Comparison of ENCODE assay signal across 1 cellular context in genomic region chr22:19986410-19987341, GRCh38.
A peak's percentile ranks its signal among the peaks of the same experiment; 100 is the strongest.
TF ChIP-seq lines count a peak whose summit lies in the region.

No MANE protein-coding gene starts in this region.

TF ChIP-seq in HepG2, 621 proteins besides CTCF, POLR2A, EP300 and RAD21 (continued from another document and continues in another):
- peak; percentile 84; the same call in 1 of the 2 replicates for TF ChIP-seq TERF1 (CRISPR knock-in tag; IDR thresholded peaks at IDR 0.05)
- no peak for TF ChIP-seq FOXC1 (CRISPR knock-in tag; IDR thresholded peaks at IDR 0.05; ENCODE audit: borderline replicate concordance)
- TF ChIP-seq MTA3 (CRISPR knock-in tag; IDR thresholded peaks at IDR 0.05): no peak
- TF ChIP-seq MBNL3 (CRISPR knock-in tag; conservative IDR thresholded peaks at IDR 0.05): no peak
- TF ChIP-seq PATZ1 (CRISPR knock-in tag; IDR thresholded peaks at IDR 0.05): peak; percentile 58
- TF ChIP-seq TEAD2 (CRISPR knock-in tag; IDR thresholded peaks at IDR 0.05): no peak
- TF ChIP-seq KLF12 (CRISPR knock-in tag; IDR thresholded peaks at IDR 0.05; ENCODE audit: borderline replicate concordance): no peak
- TF ChIP-seq ZNF75D (CRISPR knock-in tag; IDR thresholded peaks at IDR 0.05; ENCODE audit: borderline replicate concordance): no peak
- TF ChIP-seq ZNF263 (CRISPR knock-in tag; IDR thresholded peaks at IDR 0.05): no peak
- TF ChIP-seq ATF7-NPFF (CRISPR knock-in tag; IDR thresholded peaks at IDR 0.05; ENCODE audit: low read depth): peak; percentile 37; the same call in 1 of the 2 replicates
- peak; percentile 50; the same call in 1 of the 2 replicates for TF ChIP-seq ZFY (CRISPR knock-in tag; IDR thresholded peaks at IDR 0.05)
- no peak for TF ChIP-seq ZNF446 (CRISPR knock-in tag; IDR thresholded peaks at IDR 0.05)
- peak; percentile 44; the same call in 1 of the 2 replicates for TF ChIP-seq ARHGAP35 (CRISPR knock-in tag; IDR thresholded peaks at IDR 0.05; ENCODE audit: borderline replicate concordance)
- no peak for TF ChIP-seq HMGXB3 (CRISPR knock-in tag; IDR thresholded peaks at IDR 0.05; ENCODE audit: borderline replicate concordance)
- no peak for TF ChIP-seq FOXP1 (IDR thresholded peaks at IDR 0.05)
- no peak for TF ChIP-seq FOXP1 (CRISPR knock-in tag; IDR thresholded peaks at IDR 0.05)
- TF ChIP-seq ZFP91 (CRISPR knock-in tag; IDR thresholded peaks at IDR 0.05; ENCODE audit: borderline replicate concordance): peak; percentile 18; the same call in 1 of the 2 replicates
- no peak for TF ChIP-seq BATF2 (CRISPR knock-in tag; IDR thresholded peaks at IDR 0.05)
- no peak for TF ChIP-seq ZNF546 (CRISPR knock-in tag; conservative IDR thresholded peaks at IDR 0.05)
- TF ChIP-seq BCLAF1 (IDR thresholded peaks at IDR 0.05): no peak
- no peak for TF ChIP-seq YEATS4 (CRISPR knock-in tag; IDR thresholded peaks at IDR 0.05; ENCODE audit: borderline replicate concordance)
- no peak for TF ChIP-seq ZNF576 (CRISPR knock-in tag; IDR thresholded peaks at IDR 0.05)
- TF ChIP-seq MYPOP (CRISPR knock-in tag; IDR thresholded peaks at IDR 0.05): no peak
- TF ChIP-seq SP2 (CRISPR knock-in tag; IDR thresholded peaks at IDR 0.05): 0 out of 2 replicates have a peak, but pooled peaks have one; percentile 11
- TF ChIP-seq ZNF709 (CRISPR knock-in tag; IDR thresholded peaks at IDR 0.05): no peak
- TF ChIP-seq ARID4A (CRISPR knock-in tag; IDR thresholded peaks at IDR 0.05; ENCODE audit: borderline replicate concordance): peak; percentile 29; the same call in 1 of the 2 replicates
- no peak for TF ChIP-seq ZNF326 (CRISPR knock-in tag; IDR thresholded peaks at IDR 0.05; ENCODE audit: borderline replicate concordance)
- no peak for TF ChIP-seq HOXD1 (CRISPR knock-in tag; IDR thresholded peaks at IDR 0.05)
- peak; percentile 70; the same call in 1 of the 2 replicates for TF ChIP-seq ZSCAN21 (CRISPR knock-in tag; IDR thresholded peaks at IDR 0.05; ENCODE audit: borderline replicate concordance)
- peak; percentile 48; the same call in 1 of the 2 replicates for TF ChIP-seq UBTF (CRISPR knock-in tag; IDR thresholded peaks at IDR 0.05)
- TF ChIP-seq ATF7 (IDR thresholded peaks at IDR 0.05): no peak
- no peak for TF ChIP-seq ATF7 (CRISPR knock-in tag; IDR thresholded peaks at IDR 0.05)
- no peak for TF ChIP-seq NFRKB (IDR thresholded peaks at IDR 0.05)
- TF ChIP-seq THYN1 (CRISPR knock-in tag; IDR thresholded peaks at IDR 0.05; ENCODE audit: borderline replicate concordance, low read depth): no peak
- no peak for TF ChIP-seq MATR3 (CRISPR knock-in tag; IDR thresholded peaks at IDR 0.05)
- TF ChIP-seq BRCA1 (CRISPR knock-in tag; IDR thresholded peaks at IDR 0.05): no peak
